ENCODE assay signal across 1 cellular context in the genomic region with DNA sequence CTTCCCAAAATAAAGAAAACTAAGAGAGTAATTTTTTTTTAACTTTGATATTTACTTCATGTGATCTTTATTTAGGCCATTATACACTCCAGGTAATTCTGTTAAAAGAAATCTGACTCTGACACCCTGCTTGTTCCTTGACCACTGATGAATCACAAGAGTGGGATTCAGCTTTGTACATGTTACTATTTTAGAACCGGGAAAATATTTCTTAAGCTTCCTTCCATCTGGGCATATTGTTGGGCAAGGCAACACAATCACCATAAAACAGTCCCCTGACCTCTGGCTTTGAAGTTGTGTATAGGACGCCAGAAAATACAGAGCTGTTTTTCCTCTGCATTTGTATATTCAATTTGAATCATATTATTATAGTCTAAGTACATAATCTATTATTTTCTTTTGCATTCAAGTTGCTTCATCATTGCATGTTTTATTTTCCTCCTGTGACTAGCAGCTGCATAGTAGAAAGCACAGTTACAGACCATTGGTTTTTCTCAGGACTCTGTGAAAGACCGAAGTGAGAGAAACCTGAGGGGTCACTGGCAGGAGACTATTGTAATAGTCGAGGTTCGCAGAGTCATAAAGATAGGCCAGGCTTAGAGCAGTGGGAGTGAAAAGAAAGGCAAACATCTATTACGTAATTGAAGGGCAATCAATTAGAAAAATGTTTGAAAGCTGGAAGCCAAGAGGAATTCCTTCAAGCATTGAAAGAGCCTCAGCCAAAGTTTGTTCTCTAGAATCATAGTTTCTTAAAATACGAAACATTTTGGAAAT.
TF ChIP-seq lines count a peak whose summit lies in the region.

No MANE protein-coding gene starts in this region.

TF ChIP-seq in IMR-90, 13 proteins besides CTCF, POLR2A, EP300 and RAD21:
- 0 out of 2 replicates have a peak, but pooled peaks have one; percentile 14 for TF ChIP-seq CEBPB (IDR thresholded peaks at IDR 0.05; ENCODE audit: low read depth, low read length)
- no peak for TF ChIP-seq MAFK (IDR thresholded peaks at IDR 0.05; ENCODE audit: low read depth, low read length)
